9 cellular contexts compared by ENCODE assay signal in the genomic region with DNA sequence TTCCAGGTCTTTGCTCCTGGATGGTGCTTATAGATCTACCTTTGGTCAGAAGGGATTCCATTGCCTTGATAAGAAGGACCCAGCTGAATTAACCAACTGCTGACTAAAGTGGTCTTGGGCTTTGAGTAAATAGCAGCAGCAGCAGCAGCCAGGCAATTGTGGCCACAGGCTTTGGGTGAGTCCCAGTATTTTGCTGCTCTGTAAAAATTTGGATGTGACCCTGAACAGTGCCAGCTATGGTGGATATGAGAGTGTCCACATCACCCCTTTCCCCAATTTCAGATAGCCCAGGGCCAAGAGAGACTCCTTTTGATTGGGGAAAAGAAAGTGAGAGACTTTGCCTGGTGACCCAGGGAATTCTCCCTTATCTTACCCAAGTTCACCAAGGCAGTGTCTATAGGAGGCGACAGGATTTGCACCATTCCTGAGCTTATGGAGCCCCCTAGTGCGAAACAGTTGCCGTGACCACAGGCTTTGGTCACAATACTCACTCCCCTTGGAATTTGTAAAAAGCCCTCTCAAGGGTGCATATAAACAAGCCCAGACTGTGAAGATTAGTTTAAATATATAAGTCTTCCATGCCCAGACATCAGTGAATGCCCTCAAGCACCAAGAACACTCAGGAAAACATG.
DNase-seq lines count a peak whose midpoint lies in the region; ATAC-seq and TF ChIP-seq lines count a peak whose summit lies in the region.
"Had no signal": no experiment of that assay in that cellular context is flagged by ENCODE, and none has a peak within 500 bp of the region (broad histone marks: within the 10 kb centered on the region; RNA-seq: fewer than 3 reads in every experiment).

No MANE protein-coding gene starts in this region.

- H3K27me3 ChIP-seq in Panc1 (ENCODE audit: control insufficient read depth, insufficient read depth, low read length) (no peaks in the 10 kb centered on the region), foreskin keratinocyte (no peaks in the 10 kb centered on the region), upper lobe of right lung (no peaks in the 10 kb centered on the region)

- BruUV-seq in Panc1 (replicated peaks; lab: Mats Ljungman, UMichigan) = no TSS peak

- CTCF ChIA-PET in Panc1 (lab: Charles Lee) = no interaction called here

- peak; percentile 31 for TF ChIP-seq CTCF in Panc1 (IDR thresholded peaks at IDR 0.05)
- peak; percentile 71 for TF ChIP-seq CTCF in foreskin keratinocyte (conservative IDR thresholded peaks at IDR 0.05)
- peak; percentile 17 for TF ChIP-seq CTCF in upper lobe of right lung (IDR thresholded peaks at IDR 0.05)

- intact Hi-C loops in Panc1 (cut with micrococcal nuclease; ENCODE audit: unreplicated experiment) = loop anchor here (5.0 to 10.0 kb wide), 2 partner anchors 338 to 460 kb away; no protein-coding TSS in a partner anchor
- intact Hi-C loops in upper lobe of right lung (cut with DNase I) = no loop called here

- peak; percentile 14 for DNase-seq in activated CD8-positive, alpha-beta memory T cell treated with anti-CD3 and anti-CD28 coated beads, Interleukin-2, amount 50 U/mL, for 4 hours
- DNase-seq in activated CD8-positive, alpha-beta memory T cell treated with anti-CD3 and anti-CD28 coated beads, Interleukin-2, amount 50 U/mL, for 48 hours = no peak
- DNase-seq in Panc1 (ENCODE audit: low read depth, low spot score) = no peak
- peak; percentile 9 to 25 for DNase-seq in foreskin keratinocyte
- no peak for DNase-seq in upper lobe of right lung

- POLR2A ChIA-PET in Panc1 (lab: Charles Lee) = no interaction called here

- no peaks in the 10 kb centered on the region for H3K9me3 ChIP-seq in Panc1 (ENCODE audit: control insufficient read depth, insufficient read depth, low read depth, low read length)
- H3K9me3 ChIP-seq in upper lobe of right lung = no peaks in the 10 kb centered on the region

- H3K27ac ChIP-seq in Panc1 (ENCODE audit: low read length) (no peak overlapping the region), foreskin keratinocyte (no peak overlapping the region), upper lobe of right lung (no peak overlapping the region)

- no peak overlapping the region for H3K4me3 ChIP-seq in Panc1 (ENCODE audit: low read depth in 2 of 2, low read length in 2 of 2)
- no peak overlapping the region for H3K4me3 ChIP-seq in upper lobe of right lung

- ATAC-seq in HG03025 (IDR thresholded peaks at IDR 0.05; ENCODE audit: low FRiP score, unreplicated experiment) = peak; percentile 59
- no peak for ATAC-seq in Panc1
- ATAC-seq in foreskin keratinocyte = peak; percentile 87
- ATAC-seq in upper lobe of right lung = peak; percentile 52
- ATAC-seq in HG03469 (IDR thresholded peaks at IDR 0.05; ENCODE audit: unreplicated experiment) = no peak
- no peak for ATAC-seq in HG03039 (IDR thresholded peaks at IDR 0.05; ENCODE audit: unreplicated experiment)
- ATAC-seq: CD8-positive, alpha-beta T cell had no signal

- in situ Hi-C loops in Panc1 (cut with HindIII; ENCODE audit: low pct_unique_long_range_greater_than_20kb, low sequenced_read_pairs) = no loop called here

- H3K4me1 ChIP-seq in Panc1 (ENCODE audit: control insufficient read depth, insufficient read depth, low read length) (no peaks in the 10 kb centered on the region), foreskin keratinocyte (no peaks in the 10 kb centered on the region), upper lobe of right lung (no peaks in the 10 kb centered on the region)

- no peaks in the 10 kb centered on the region for H3K36me3 ChIP-seq in Panc1 (ENCODE audit: control insufficient read depth, insufficient read depth, low read length)
- H3K36me3 ChIP-seq in upper lobe of right lung = no peaks in the 10 kb centered on the region

Comparison
In these comparisons a context has a peak if more than half of its experiments do, and no peak if none do; other contexts are left out.
1. DNase-seq: peak in activated CD8-positive, alpha-beta memory T cell treated with anti-CD3 and anti-CD28 coated beads, Interleukin-2, amount 50 U/mL, for 4 hours (single experiment) and foreskin keratinocyte (2 of 2); none in activated CD8-positive, alpha-beta memory T cell treated with anti-CD3 and anti-CD28 coated beads, Interleukin-2, amount 50 U/mL, for 48 hours (single experiment), Panc1 (single experiment) and upper lobe of right lung (single experiment).
2. ATAC-seq: peak in HG03025 (single experiment), foreskin keratinocyte (single experiment) and upper lobe of right lung (single experiment); none in Panc1 (single experiment), HG03469 (single experiment) and HG03039 (single experiment).
3. CTCF ChIP-seq: peak in every context shown above with its lines; median percentile 71 in foreskin keratinocyte; 31 in Panc1; 17 in upper lobe of right lung.